In the genomic region with DNA sequence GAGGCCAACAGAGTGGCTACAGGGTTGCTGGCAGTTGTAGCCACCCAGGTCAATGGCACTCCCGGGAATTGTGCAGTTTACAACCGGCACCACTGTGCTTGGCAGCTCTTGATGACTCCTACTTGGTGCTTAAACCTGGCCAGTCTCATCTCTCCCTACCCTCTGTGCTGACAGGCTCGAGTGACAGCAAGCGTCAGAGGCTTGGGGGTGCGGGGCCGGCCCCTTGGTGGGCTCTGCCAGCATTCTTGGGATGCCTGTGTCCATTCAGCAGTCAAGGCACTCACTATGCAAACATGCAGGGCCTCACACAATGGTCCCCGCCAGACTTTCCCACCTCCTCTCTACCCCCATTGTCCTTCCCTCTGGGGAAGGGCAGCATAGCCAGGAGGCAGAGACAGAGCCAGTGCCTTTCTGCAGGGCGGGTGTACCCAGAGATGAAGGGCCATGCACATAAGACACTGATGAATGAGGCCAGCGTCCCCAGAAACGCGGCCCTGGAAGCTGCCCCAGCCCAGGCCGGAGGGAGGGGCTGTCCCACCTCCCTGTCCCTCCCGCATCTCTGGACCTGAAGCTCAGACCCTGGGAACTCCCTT, we compare ENCODE assay signal across 10 cellular contexts. TPM values are rescaled to one million over a fixed set of nuclear protein-coding genes. Genes with fewer than 3 reads are reported as not detected.
DNase-seq lines count a peak whose midpoint lies in the region; ATAC-seq and TF ChIP-seq lines count a peak whose summit lies in the region.
"Had no signal": no experiment of that assay in that cellular context is flagged by ENCODE, and none has a peak within 500 bp of the region (broad histone marks: within the 10 kb centered on the region; RNA-seq: fewer than 3 reads in every experiment).

No MANE protein-coding gene starts in this region.

- CTCF ChIA-PET in Calu3 (lab: Charles Lee) = no interaction called here

- no peaks in the 10 kb centered on the region for H3K36me3 ChIP-seq in neuron (ENCODE audit: insufficient read depth, low read length)

- H3K4me1 ChIP-seq in neuron (ENCODE audit: insufficient read depth, low read length) = peaks cover 53% of the 10 kb centered on the region

- peak overlapping the region; percentile 40 for H3K4me3 ChIP-seq in neuron (ENCODE audit: low read length)

- no peaks in the 10 kb centered on the region for H3K36me3 Mint-ChIP-seq in Calu3 (ENCODE audit: insufficient read depth, unreplicated experiment)

- intact Hi-C loops in Calu3 (cut with micrococcal nuclease; ENCODE audit: unreplicated experiment) (no loop called here), cardiac septum (cut with DNase I) (no loop called here)

- TF ChIP-seq CTCF in Calu3 (IDR thresholded peaks at IDR 0.05; ENCODE audit: unreplicated experiment) = no peak

- H3K27me3 Mint-ChIP-seq in Calu3 (ENCODE audit: unreplicated experiment) = no peaks in the 10 kb centered on the region
- H3K27me3 Mint-ChIP-seq: activated T-cell treated with anti-CD3 and anti-CD28 coated beads, Interleukin-2, amount 50 U/mL, for 24 hours had no signal

- no peak overlapping the region for H2AFZ ChIP-seq in neuron (ENCODE audit: low read depth, low read length)

- no peaks in the 10 kb centered on the region for H3K9me3 Mint-ChIP-seq in Calu3 (ENCODE audit: low read depth, unreplicated experiment)

- H3K27ac Mint-ChIP-seq in Calu3 (ENCODE audit: unreplicated experiment) = no peak overlapping the region
- H3K27ac Mint-ChIP-seq: activated T-cell treated with anti-CD3 and anti-CD28 coated beads, Interleukin-2, amount 50 U/mL, for 24 hours had no signal

- DNase-seq in Calu3 = peak; percentile 15
- peak; percentile 68 for DNase-seq in SW480 (ENCODE audit: low spot score)
- DNase-seq in cardiac septum (ENCODE audit: low spot score) = peak; percentile 86
- DNase-seq: activated T-cell treated with anti-CD3 and anti-CD28 coated beads, Interleukin-2, amount 50 U/mL, for 24 hours; NCI-H1436 treated with DMSO at 0.1 percent for 48 hours had no signal

- H3K27me3 ChIP-seq in neuron (ENCODE audit: insufficient read depth, low read length) = no peaks in the 10 kb centered on the region

- H3K9me3 ChIP-seq in neuron (ENCODE audit: low read length) = no peaks in the 10 kb centered on the region

- H3K4me3 Mint-ChIP-seq in Calu3 (ENCODE audit: low read depth, unreplicated experiment) = no peak overlapping the region
- H3K4me3 Mint-ChIP-seq: activated T-cell treated with anti-CD3 and anti-CD28 coated beads, Interleukin-2, amount 50 U/mL, for 24 hours had no signal

- ATAC-seq in HG03135 (IDR thresholded peaks at IDR 0.05; ENCODE audit: unreplicated experiment) = no peak
- ATAC-seq in GM18858 (IDR thresholded peaks at IDR 0.05; ENCODE audit: unreplicated experiment) = no peak
- no peak for ATAC-seq in HG03097 (IDR thresholded peaks at IDR 0.05; ENCODE audit: low FRiP score, unreplicated experiment)
- no peak for ATAC-seq in HG03159 (IDR thresholded peaks at IDR 0.05; ENCODE audit: unreplicated experiment)

- BruUV-seq in Calu3 (replicated peaks; lab: Mats Ljungman, UMichigan) = no TSS peak

- peaks cover 17% of the 10 kb centered on the region for H3K4me1 Mint-ChIP-seq in Calu3 (ENCODE audit: low read depth, unreplicated experiment)

RNA-seq across cellular contexts. Expression of gene NOTCH1, which starts 26.3 kb away (rescaled TPM):
- total RNA-seq in Calu3 (2022) = 11.7 and 17.7 TPM in 2 replicates
- 29.7 TPM for total RNA-seq in cardiac septum

Comparison
In these comparisons a context has a peak if more than half of its experiments do, and no peak if none do; other contexts are left out.
1. DNase-seq: peak in every context shown above with its lines; median percentile 86 in cardiac septum; 68 in SW480; 15 in Calu3.